In the genomic region with DNA sequence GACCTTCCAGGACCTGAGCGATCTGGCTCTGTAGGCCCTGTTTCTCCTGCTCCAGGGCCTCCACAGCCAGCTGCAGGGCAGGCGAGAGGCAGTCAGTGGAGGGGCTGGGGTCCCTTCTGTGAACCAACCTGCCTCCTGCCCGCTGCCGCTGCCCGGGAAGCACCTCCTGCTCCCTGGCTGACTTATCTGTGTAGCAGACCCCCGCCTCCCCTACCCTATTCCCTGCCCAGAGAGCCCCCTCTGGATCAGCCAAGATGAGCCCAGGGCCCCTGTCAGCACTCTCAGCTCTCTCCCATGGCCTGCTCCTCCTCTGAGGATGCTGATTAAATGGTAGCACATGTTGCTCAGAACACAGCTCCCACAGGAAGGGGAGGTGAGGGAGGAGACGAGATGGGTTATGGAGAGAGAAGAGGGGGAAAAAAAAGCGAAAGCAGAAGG, we compare ENCODE assay signal across 1 cellular context.
TF ChIP-seq lines count a peak whose summit lies in the region.

No MANE protein-coding gene starts in this region.

TF ChIP-seq in neural cell, 6 proteins besides CTCF, POLR2A, EP300 and RAD21 (continued from another document):
- TF ChIP-seq REST (IDR thresholded peaks at IDR 0.05; ENCODE audit: borderline replicate concordance) (no peak), SMC3 (conservative IDR thresholded peaks at IDR 0.05; ENCODE audit: poor library complexity) (no peak), POLR2AphosphoS5 (IDR thresholded peaks at IDR 0.05) (no peak)
